In genomic region chr11:130852589-130852988, GRCh38 we compare ENCODE assay signal across 9 cellular contexts.
"Had no signal": no experiment of that assay in that cellular context is flagged by ENCODE, and none has a peak within 500 bp of the region (broad histone marks: within the 10 kb centered on the region; RNA-seq: fewer than 3 reads in every experiment).

No MANE protein-coding gene starts in this region.

- H3K4me3 ChIP-seq: GM23248, GM23338, HAP-1 had no signal

- H2AFZ ChIP-seq: GM23248, GM23338 had no signal

- DNase-seq: GM23248, GOT3, H7, H9, HCEC 1CT, HFFc6 had no signal

- H3K4me3 Mint-ChIP-seq: GM23338, H9, HFFc6 had no signal

- ATAC-seq: GM23338, HCT116 had no signal

- H3K4me2 ChIP-seq: GM23338 had no signal

- H3K9ac ChIP-seq: GM23248 had no signal

- H3K27ac Mint-ChIP-seq: GM23338, HFFc6 had no signal

- H3K27ac ChIP-seq: GM23248 had no signal

- H3K4me1 Mint-ChIP-seq: GM23338, H9 had no signal

- H3K9me3 ChIP-seq: HAP-1 had no signal

- H3K36me3 ChIP-seq: HAP-1 had no signal

- H3K4me1 ChIP-seq: HAP-1 had no signal
